Comparison of ENCODE assay signal across 1 cellular context in genomic region chr17:67390646-67391480, GRCh38.
TF ChIP-seq lines count a peak whose summit lies in the region.

No MANE protein-coding gene starts in this region.

TF ChIP-seq in HepG2, 621 proteins besides CTCF, POLR2A, EP300 and RAD21 (continued from another document and continues in another):
- no peak for TF ChIP-seq ZBED4 (CRISPR knock-in tag; IDR thresholded peaks at IDR 0.05; ENCODE audit: borderline replicate concordance)
- TF ChIP-seq HNRNPUL1 (IDR thresholded peaks at IDR 0.05; ENCODE audit: low read depth, low read length): no peak
- TF ChIP-seq GABPA (IDR thresholded peaks at IDR 0.05; ENCODE audit: low read depth, low read length): no peak
- no peak; the same call in 1 of the 2 replicates for TF ChIP-seq GABPA (CRISPR knock-in tag; IDR thresholded peaks at IDR 0.05; ENCODE audit: low read depth)
- TF ChIP-seq, protein P1, sequence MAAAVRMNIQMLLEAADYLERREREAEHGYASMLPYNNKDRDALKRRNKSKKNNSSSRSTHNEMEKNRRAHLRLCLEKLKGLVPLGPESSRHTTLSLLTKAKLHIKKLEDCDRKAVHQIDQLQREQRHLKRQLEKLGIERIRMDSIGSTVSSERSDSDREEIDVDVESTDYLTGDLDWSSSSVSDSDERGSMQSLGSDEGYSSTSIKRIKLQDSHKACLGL (CRISPR knock-in tag; IDR thresholded peaks at IDR 0.05): no peak
- TF ChIP-seq ZNF883 (CRISPR knock-in tag; IDR thresholded peaks at IDR 0.05; ENCODE audit: not compliant biosample characterization): no peak
- TF ChIP-seq REL (CRISPR knock-in tag; conservative IDR thresholded peaks at IDR 0.05): no peak
- TF ChIP-seq ZNF644 (CRISPR knock-in tag; IDR thresholded peaks at IDR 0.05; ENCODE audit: low read depth): peak; percentile 63; the same call in 1 of the 2 replicates
- TF ChIP-seq ATRX (CRISPR knock-in tag; IDR thresholded peaks at IDR 0.05; ENCODE audit: borderline replicate concordance): no peak
- TF ChIP-seq ZNF382 (CRISPR knock-in tag; IDR thresholded peaks at IDR 0.05; ENCODE audit: borderline replicate concordance): no peak
- no peak for TF ChIP-seq PLRG1 (conservative IDR thresholded peaks at IDR 0.05)
- TF ChIP-seq MEIS2 (CRISPR knock-in tag; IDR thresholded peaks at IDR 0.05): no peak
- TF ChIP-seq, protein P2, sequence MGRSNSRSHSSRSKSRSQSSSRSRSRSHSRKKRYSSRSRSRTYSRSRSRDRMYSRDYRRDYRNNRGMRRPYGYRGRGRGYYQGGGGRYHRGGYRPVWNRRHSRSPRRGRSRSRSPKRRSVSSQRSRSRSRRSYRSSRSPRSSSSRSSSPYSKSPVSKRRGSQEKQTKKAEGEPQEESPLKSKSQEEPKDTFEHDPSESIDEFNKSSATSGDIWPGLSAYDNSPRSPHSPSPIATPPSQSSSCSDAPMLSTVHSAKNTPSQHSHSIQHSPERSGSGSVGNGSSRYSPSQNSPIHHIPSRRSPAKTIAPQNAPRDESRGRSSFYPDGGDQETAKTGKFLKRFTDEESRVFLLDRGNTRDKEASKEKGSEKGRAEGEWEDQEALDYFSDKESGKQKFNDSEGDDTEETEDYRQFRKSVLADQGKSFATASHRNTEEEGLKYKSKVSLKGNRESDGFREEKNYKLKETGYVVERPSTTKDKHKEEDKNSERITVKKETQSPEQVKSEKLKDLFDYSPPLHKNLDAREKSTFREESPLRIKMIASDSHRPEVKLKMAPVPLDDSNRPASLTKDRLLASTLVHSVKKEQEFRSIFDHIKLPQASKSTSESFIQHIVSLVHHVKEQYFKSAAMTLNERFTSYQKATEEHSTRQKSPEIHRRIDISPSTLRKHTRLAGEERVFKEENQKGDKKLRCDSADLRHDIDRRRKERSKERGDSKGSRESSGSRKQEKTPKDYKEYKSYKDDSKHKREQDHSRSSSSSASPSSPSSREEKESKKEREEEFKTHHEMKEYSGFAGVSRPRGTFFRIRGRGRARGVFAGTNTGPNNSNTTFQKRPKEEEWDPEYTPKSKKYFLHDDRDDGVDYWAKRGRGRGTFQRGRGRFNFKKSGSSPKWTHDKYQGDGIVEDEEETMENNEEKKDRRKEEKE (IDR thresholded peaks at IDR 0.05): no peak
- no peak for TF ChIP-seq RBM22 (optimal IDR thresholded peaks at IDR 0.05; ENCODE audit: low read length)
- no peak for TF ChIP-seq E2F5 (CRISPR knock-in tag; conservative IDR thresholded peaks at IDR 0.05)
- no peak for TF ChIP-seq MLLT10 (CRISPR knock-in tag; IDR thresholded peaks at IDR 0.05)
- TF ChIP-seq TEAD2 (CRISPR knock-in tag; IDR thresholded peaks at IDR 0.05): no peak
- TF ChIP-seq BATF2 (CRISPR knock-in tag; IDR thresholded peaks at IDR 0.05): no peak
- no peak for TF ChIP-seq RBFOX2 (IDR thresholded peaks at IDR 0.05; ENCODE audit: low read depth, low read length)
- no peak for TF ChIP-seq MATR3 (CRISPR knock-in tag; IDR thresholded peaks at IDR 0.05)
- 0 out of 2 replicates have a peak, but pooled peaks have one; percentile 11 for TF ChIP-seq HNF1A (IDR thresholded peaks at IDR 0.05; ENCODE audit: low read depth)
- TF ChIP-seq HNF1A (CRISPR knock-in tag; IDR thresholded peaks at IDR 0.05; ENCODE audit: borderline replicate concordance): no peak
- TF ChIP-seq KMT2B (CRISPR knock-in tag; IDR thresholded peaks at IDR 0.05): no peak
- TF ChIP-seq RNF219 (CRISPR knock-in tag; IDR thresholded peaks at IDR 0.05): no peak
- TF ChIP-seq ZMAT3 (CRISPR knock-in tag; conservative IDR thresholded peaks at IDR 0.05): no peak
- TF ChIP-seq GATA4 (IDR thresholded peaks at IDR 0.05; ENCODE audit: borderline replicate concordance, low read depth): 0 out of 2 replicates have a peak, but pooled peaks have one; percentile 59
- no peak for TF ChIP-seq MYC (CRISPR knock-in tag; IDR thresholded peaks at IDR 0.05; ENCODE audit: borderline replicate concordance)
- peak; percentile 4; the same call in 1 of the 2 replicates for TF ChIP-seq ZNF7 (CRISPR knock-in tag; IDR thresholded peaks at IDR 0.05)
- TF ChIP-seq, protein P3, sequence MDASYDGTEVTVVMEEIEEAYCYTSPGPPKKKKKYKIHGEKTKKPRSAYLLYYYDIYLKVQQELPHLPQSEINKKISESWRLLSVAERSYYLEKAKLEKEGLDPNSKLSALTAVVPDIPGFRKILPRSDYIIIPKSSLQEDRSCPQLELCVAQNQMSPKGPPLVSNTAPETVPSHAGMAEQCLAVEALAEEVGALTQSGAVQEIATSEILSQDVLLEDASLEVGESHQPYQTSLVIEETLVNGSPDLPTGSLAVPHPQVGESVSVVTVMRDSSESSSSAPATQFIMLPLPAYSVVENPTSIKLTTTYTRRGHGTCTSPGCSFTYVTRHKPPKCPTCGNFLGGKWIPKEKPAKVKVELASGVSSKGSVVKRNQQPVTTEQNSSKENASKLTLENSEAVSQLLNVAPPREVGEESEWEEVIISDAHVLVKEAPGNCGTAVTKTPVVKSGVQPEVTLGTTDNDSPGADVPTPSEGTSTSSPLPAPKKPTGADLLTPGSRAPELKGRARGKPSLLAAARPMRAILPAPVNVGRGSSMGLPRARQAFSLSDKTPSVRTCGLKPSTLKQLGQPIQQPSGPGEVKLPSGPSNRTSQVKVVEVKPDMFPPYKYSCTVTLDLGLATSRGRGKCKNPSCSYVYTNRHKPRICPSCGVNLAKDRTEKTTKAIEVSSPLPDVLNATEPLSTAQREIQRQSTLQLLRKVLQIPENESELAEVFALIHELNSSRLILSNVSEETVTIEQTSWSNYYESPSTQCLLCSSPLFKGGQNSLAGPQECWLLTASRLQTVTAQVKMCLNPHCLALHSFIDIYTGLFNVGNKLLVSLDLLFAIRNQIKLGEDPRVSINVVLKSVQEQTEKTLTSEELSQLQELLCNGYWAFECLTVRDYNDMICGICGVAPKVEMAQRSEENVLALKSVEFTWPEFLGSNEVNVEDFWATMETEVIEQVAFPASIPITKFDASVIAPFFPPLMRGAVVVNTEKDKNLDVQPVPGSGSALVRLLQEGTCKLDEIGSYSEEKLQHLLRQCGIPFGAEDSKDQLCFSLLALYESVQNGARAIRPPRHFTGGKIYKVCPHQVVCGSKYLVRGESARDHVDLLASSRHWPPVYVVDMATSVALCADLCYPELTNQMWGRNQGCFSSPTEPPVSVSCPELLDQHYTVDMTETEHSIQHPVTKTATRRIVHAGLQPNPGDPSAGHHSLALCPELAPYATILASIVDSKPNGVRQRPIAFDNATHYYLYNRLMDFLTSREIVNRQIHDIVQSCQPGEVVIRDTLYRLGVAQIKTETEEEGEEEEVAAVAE (CRISPR knock-in tag; IDR thresholded peaks at IDR 0.05; ENCODE audit: borderline replicate concordance): no peak
- no peak for TF ChIP-seq HDAC6 (IDR thresholded peaks at IDR 0.05; ENCODE audit: low read depth, low read length)
- TF ChIP-seq ZNF180 (CRISPR knock-in tag; IDR thresholded peaks at IDR 0.05; ENCODE audit: borderline replicate concordance, low read depth): no peak
- peak; percentile 73; the same call in 1 of the 2 replicates for TF ChIP-seq FOXA3 (CRISPR knock-in tag; IDR thresholded peaks at IDR 0.05)
- no peak for TF ChIP-seq GFI1 (CRISPR knock-in tag; IDR thresholded peaks at IDR 0.05; ENCODE audit: borderline replicate concordance)
- no peak for TF ChIP-seq REPIN1 (CRISPR knock-in tag; IDR thresholded peaks at IDR 0.05; ENCODE audit: borderline replicate concordance, low read depth)
- TF ChIP-seq PAX8 (CRISPR knock-in tag; IDR thresholded peaks at IDR 0.05; ENCODE audit: borderline replicate concordance): no peak
- TF ChIP-seq ISL2 (CRISPR knock-in tag; IDR thresholded peaks at IDR 0.05): 0 out of 2 replicates have a peak, but pooled peaks have one; percentile 29
